ENCODE assay signal across 1 cellular context in genomic region chr5:176415240-176416122, GRCh38.
TF ChIP-seq lines count a peak whose summit lies in the region.

No MANE protein-coding gene starts in this region.

TF ChIP-seq in HepG2, 621 proteins besides CTCF, POLR2A, EP300 and RAD21:
- TF ChIP-seq ZBTB40 (IDR thresholded peaks at IDR 0.05) (no peak), ZBTB40 (CRISPR knock-in tag; IDR thresholded peaks at IDR 0.05) (no peak), CERS6 (CRISPR knock-in tag; IDR thresholded peaks at IDR 0.05) (no peak), ZNF629 (CRISPR knock-in tag; conservative IDR thresholded peaks at IDR 0.05) (peak; percentile 97), ZNF20 (CRISPR knock-in tag; IDR thresholded peaks at IDR 0.05) (0 out of 2 replicates have a peak, but pooled peaks have one; percentile 31), SIX4 (CRISPR knock-in tag; IDR thresholded peaks at IDR 0.05) (no peak), KDM1A (CRISPR knock-in tag; IDR thresholded peaks at IDR 0.05) (0 out of 2 replicates have a peak, but pooled peaks have one; percentile 34), ADNP (CRISPR knock-in tag; IDR thresholded peaks at IDR 0.05) (0 out of 2 replicates have a peak, but pooled peaks have one; percentile 32), ZMYM3 (CRISPR knock-in tag; IDR thresholded peaks at IDR 0.05) (peak; percentile 86), NFE2L2 (IDR thresholded peaks at IDR 0.05; ENCODE audit: low read length) (no peak), CHD4 (IDR thresholded peaks at IDR 0.05; ENCODE audit: borderline replicate concordance, low read length) (peak; percentile 89; the same call in 1 of the 2 replicates), ZBTB39 (CRISPR knock-in tag; IDR thresholded peaks at IDR 0.05) (0 out of 2 replicates have a peak, but pooled peaks have one; percentile 2), FOSL2 (CRISPR knock-in tag; IDR thresholded peaks at IDR 0.05) (0 out of 2 replicates have a peak, but pooled peaks have one; percentile 6), IKZF5 (CRISPR knock-in tag; IDR thresholded peaks at IDR 0.05) (0 out of 2 replicates have a peak, but pooled peaks have one; percentile 2), ZNF160 (CRISPR knock-in tag; IDR thresholded peaks at IDR 0.05) (0 out of 2 replicates have a peak, but pooled peaks have one; percentile 10), HIVEP1 (CRISPR knock-in tag; IDR thresholded peaks at IDR 0.05) (peak; percentile 18; the same call in 1 of the 2 replicates), ZBTB33 (CRISPR knock-in tag; IDR thresholded peaks at IDR 0.05) (peak; percentile 44; the same call in 1 of the 2 replicates), FOXK1 (CRISPR knock-in tag; IDR thresholded peaks at IDR 0.05; ENCODE audit: borderline replicate concordance, low read depth) (no peak), ZNF224 (CRISPR knock-in tag; IDR thresholded peaks at IDR 0.05) (no peak), HMGXB4 (CRISPR knock-in tag; IDR thresholded peaks at IDR 0.05; ENCODE audit: borderline replicate concordance in 1 of 2, low read depth in 1 of 2) (no peak)
